1 cellular context compared by ENCODE assay signal in the genomic region with DNA sequence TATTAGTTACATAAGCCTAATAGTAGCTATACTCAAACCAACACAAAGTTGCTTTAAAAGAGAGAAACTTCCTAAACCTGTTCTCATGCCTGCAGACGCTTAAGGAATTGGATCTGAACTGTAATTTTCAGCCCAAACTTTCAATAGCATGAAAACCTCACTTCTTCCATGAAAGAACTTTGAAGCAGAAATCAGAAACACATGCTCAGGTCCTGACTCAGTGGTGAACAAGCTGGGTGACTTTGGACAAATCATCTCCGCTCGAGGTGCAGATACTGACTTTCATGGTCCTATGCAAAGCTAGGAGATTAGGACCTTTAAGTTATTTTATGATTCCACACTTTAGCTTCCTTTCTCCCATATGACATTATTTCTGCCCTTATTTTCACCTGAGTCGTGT.
TF ChIP-seq lines count a peak whose summit lies in the region.

No MANE protein-coding gene starts in this region.

TF ChIP-seq in GM12878, 131 proteins besides CTCF, POLR2A, EP300 and RAD21 (continued from another document):
- TF ChIP-seq ZNF274 (IDR thresholded peaks at IDR 0.05; ENCODE audit: insufficient read depth, insufficient read length) (no peak), IKZF1 (conservative IDR thresholded peaks at IDR 0.05) (no peak), HDAC6 (IDR thresholded peaks at IDR 0.05; ENCODE audit: unreplicated experiment) (no peak), SRF (IDR thresholded peaks at IDR 0.05; ENCODE audit: low read depth in 2 of 2, low read length in 2 of 2) (no peak), MEF2B (IDR thresholded peaks at IDR 0.05; ENCODE audit: partially characterized antibody, poor library complexity, severe bottlenecking) (no peak), SREBF1 (IDR thresholded peaks at IDR 0.05; ENCODE audit: low read length) (no peak)
- TF ChIP-seq, protein P1, sequence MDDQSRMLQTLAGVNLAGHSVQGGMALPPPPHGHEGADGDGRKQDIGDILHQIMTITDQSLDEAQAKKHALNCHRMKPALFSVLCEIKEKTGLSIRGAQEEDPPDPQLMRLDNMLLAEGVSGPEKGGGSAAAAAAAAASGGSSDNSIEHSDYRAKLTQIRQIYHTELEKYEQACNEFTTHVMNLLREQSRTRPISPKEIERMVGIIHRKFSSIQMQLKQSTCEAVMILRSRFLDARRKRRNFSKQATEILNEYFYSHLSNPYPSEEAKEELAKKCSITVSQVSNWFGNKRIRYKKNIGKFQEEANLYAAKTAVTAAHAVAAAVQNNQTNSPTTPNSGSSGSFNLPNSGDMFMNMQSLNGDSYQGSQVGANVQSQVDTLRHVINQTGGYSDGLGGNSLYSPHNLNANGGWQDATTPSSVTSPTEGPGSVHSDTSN (IDR thresholded peaks at IDR 0.05; ENCODE audit: insufficient replicate concordance, low read depth, low read length) = no peak
TF ChIP-seq in GM12878: peak in this region for 0.
